In genomic region chr11:18632841-18633240, GRCh38 we compare ENCODE assay signal across 8 cellular contexts. TPM values are rescaled to one million over a fixed set of nuclear protein-coding genes. Genes with fewer than 3 reads are reported as not detected.
A peak's percentile ranks its signal among the peaks of the same experiment; 100 is the strongest.
DNase-seq lines count a peak whose midpoint lies in the region; ATAC-seq and TF ChIP-seq lines count a peak whose summit lies in the region.

No MANE protein-coding gene starts in this region.

- no peak for DNase-seq in GM12865 (ENCODE audit: low read depth)
- DNase-seq in RKO (ENCODE audit: low spot score), result peak; percentile 58
- no peak for DNase-seq in epithelial cell of proximal tubule (ENCODE audit: low read depth)
- no peak for DNase-seq in sigmoid colon
- DNase-seq in NCI-H2029 (lab: John Stamatoyannopoulos, UW), result no peak
- DNase-seq in SIG-M5 (lab: John Stamatoyannopoulos, UW), result no peak
- DNase-seq in left colon, result no peak

- H3K36me3 ChIP-seq in sigmoid colon, result no peaks in the 10 kb centered on the region

- peaks cover 0 to 24% (median 16%) of the 10 kb centered on the region in 4 donors for H3K4me1 ChIP-seq in sigmoid colon

- TF ChIP-seq POLR2A in sigmoid colon (IDR thresholded peaks at IDR 0.05), result no peak

- TF ChIP-seq EP300 in sigmoid colon (IDR thresholded peaks at IDR 0.05), result no peak

- peak overlapping the region; percentile 95 for H3K4me3 ChIP-seq in GM12865 (ENCODE audit: low read depth, low read length)
- H3K4me3 ChIP-seq in epithelial cell of proximal tubule (ENCODE audit: low read depth, low read length), result peak overlapping the region; percentile 74
- peak overlapping the region in 3 of 4 donors; percentile 63 to 74 (median 73) for H3K4me3 ChIP-seq in sigmoid colon

- H3K27ac ChIP-seq in sigmoid colon, result peak overlapping the region in 1 of 4 donors; percentile 92

- no peak for ATAC-seq in left colon
- ATAC-seq in GM18511 (IDR thresholded peaks at IDR 0.05; ENCODE audit: unreplicated experiment), result no peak

- no peaks in the 10 kb centered on the region for H3K9me3 ChIP-seq in sigmoid colon

- H3K27me3 ChIP-seq in sigmoid colon, result no peaks in the 10 kb centered on the region

- TF ChIP-seq CTCF in GM12865 (IDR thresholded peaks at IDR 0.05; ENCODE audit: insufficient read depth, low read depth, low read length, missing control alignments) (no peak), epithelial cell of proximal tubule (conservative IDR thresholded peaks at IDR 0.05; ENCODE audit: low read depth, low read length) (no peak), sigmoid colon (IDR thresholded peaks at IDR 0.05) (no peak)

- 26 to 47% methylated on average over 2 of the region's 2 CpGs for WGBS in sigmoid colon, 2 donors

- intact Hi-C loops in sigmoid colon (cut with DNase I) (loop anchor here (5.0 kb wide), 3 partner anchors 89 to 311 kb away; partner anchors contain the start of genes GTF2H1, HPS5 and TSG101), left colon (cut with DNase I, micrococcal nuclease) (loop anchor here in 1 of 2 donors (10.0 kb wide), 1 partner anchor 62 kb away; the partner anchor contains the start of gene TMEM86A)

RNA-seq across cellular contexts. Expression of gene SPTY2D1, which starts 1.3 kb away (rescaled TPM):
- total RNA-seq in epithelial cell of proximal tubule (8.6 and 11.9 TPM in 2 replicates), sigmoid colon (10 to 100 TPM in 3 of 4 donors, 1 to 10 TPM in 1; 9.6 to 16.3 (median 12.4) TPM), left colon (10 to 100 TPM; 19.9 to 20.2 TPM)
- polyA plus RNA-seq in sigmoid colon, result 1 to 10 TPM; 4.2 to 9.2 (median 8.4) TPM

RNA-seq across cellular contexts. Expression of gene MISFA, which starts 33.3 kb away (rescaled TPM):
- total RNA-seq in epithelial cell of proximal tubule, result 0.36 and 1.3 TPM in 2 replicates
- total RNA-seq in sigmoid colon, result 1 to 10 TPM in 1 of 4 donors, not detected in 3; 4.2 TPM
- 1 to 10 TPM in 1 of 3 donors, under 1 TPM in 1, not detected in 1; 0.44 to 3.7 TPM for polyA plus RNA-seq in sigmoid colon
- total RNA-seq in left colon, result 1 to 10 TPM; 1.8 to 2.0 TPM

RNA-seq across cellular contexts. Expression of gene UEVLD, which starts 44.3 kb away (rescaled TPM):
- total RNA-seq in epithelial cell of proximal tubule (21.2 and 36.7 TPM in 2 replicates), sigmoid colon (10 to 100 TPM; 22.3 to 40.3 (median 28.8) TPM), left colon (10 to 100 TPM; 32.7 to 36.3 TPM)
- 10 to 100 TPM; 10.5 to 29.1 (median 12.0) TPM for polyA plus RNA-seq in sigmoid colon
